ENCODE assay signal across 1 cellular context in the genomic region with DNA sequence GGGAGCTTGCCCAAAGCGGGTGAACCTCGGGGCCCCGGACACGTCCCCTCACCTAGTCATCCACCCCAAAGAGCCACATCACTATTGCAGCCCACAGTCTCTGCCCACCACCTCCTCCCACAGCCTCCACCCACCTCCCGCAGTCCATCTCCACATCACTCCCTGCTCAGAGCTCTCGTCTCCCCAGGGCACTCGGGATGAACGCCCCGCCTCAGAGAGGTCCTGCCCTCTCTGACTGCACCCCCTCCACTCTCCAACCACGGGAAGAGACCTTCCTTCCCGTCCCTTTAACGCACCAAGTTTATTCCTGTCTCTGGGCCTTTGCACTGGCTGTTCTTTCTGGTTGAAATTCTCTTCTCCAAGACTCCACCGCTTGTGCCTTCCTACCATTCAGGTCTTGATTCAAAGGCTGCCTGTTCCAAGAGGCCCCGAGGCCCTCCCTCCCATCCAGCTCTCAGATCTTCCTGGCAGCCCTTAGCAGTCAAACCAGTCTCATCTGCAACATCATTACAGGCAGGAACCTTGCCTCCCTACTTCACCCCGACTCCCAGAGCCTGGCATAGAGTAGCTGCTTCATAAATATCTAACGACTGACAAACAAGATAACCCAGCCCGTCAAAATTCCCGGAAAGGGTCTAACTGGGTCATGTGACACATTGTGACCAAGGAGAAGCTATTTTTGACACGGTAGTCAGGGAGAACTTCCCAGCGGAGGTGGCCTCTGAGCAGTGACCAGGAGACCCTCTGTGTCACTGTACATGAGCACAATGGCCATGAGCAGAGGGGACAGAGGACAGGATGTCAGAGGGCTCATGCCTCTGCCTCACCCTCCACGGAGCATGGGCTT.
TF ChIP-seq lines count a peak whose summit lies in the region.

No MANE protein-coding gene starts in this region.

TF ChIP-seq in K562, 482 proteins besides CTCF, POLR2A, EP300 and RAD21:
- no peak for TF ChIP-seq BMI1 (IDR thresholded peaks at IDR 0.05; ENCODE audit: low read length)
- TF ChIP-seq GABPA (tag; conservative IDR thresholded peaks at IDR 0.05; ENCODE audit: low read depth): no peak
- TF ChIP-seq ATF7 (IDR thresholded peaks at IDR 0.05): no peak
- no peak for TF ChIP-seq KAT2B (IDR thresholded peaks at IDR 0.05; ENCODE audit: low read depth, low read length)
- TF ChIP-seq EGR1 (conservative IDR thresholded peaks at IDR 0.05): peak; percentile 50; the same call in 1 of the 2 replicates
- TF ChIP-seq HMG20A (CRISPR knock-in tag; conservative IDR thresholded peaks at IDR 0.05): no peak
- TF ChIP-seq PTRF (tag; IDR thresholded peaks at IDR 0.05): no peak
- TF ChIP-seq, protein P1, sequence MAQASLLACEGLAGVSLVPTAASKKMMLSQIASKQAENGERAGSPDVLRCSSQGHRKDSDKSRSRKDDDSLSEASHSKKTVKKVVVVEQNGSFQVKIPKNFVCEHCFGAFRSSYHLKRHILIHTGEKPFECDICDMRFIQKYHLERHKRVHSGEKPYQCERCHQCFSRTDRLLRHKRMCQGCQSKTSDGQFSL (CRISPR knock-in tag; IDR thresholded peaks at IDR 0.05): no peak
- TF ChIP-seq, protein P1 (tag; IDR thresholded peaks at IDR 0.05): no peak
- TF ChIP-seq, protein P2, sequence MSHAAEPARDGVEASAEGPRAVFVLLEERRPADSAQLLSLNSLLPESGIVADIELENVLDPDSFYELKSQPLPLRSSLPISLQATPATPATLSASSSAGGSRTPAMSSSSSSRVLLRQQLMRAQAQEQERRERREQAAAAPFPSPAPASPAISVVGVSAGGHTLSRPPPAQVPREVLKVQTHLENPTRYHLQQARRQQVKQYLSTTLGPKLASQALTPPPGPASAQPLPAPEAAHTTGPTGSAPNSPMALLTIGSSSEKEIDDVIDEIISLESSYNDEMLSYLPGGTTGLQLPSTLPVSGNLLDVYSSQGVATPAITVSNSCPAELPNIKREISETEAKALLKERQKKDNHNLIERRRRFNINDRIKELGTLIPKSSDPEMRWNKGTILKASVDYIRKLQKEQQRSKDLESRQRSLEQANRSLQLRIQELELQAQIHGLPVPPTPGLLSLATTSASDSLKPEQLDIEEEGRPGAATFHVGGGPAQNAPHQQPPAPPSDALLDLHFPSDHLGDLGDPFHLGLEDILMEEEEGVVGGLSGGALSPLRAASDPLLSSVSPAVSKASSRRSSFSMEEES (CRISPR knock-in tag; IDR thresholded peaks at IDR 0.05): peak; percentile 95
- peak; percentile 49; the same call in 1 of the 2 replicates for TF ChIP-seq MEF2D (tag; conservative IDR thresholded peaks at IDR 0.05; ENCODE audit: low read depth)
- TF ChIP-seq, protein P3, sequence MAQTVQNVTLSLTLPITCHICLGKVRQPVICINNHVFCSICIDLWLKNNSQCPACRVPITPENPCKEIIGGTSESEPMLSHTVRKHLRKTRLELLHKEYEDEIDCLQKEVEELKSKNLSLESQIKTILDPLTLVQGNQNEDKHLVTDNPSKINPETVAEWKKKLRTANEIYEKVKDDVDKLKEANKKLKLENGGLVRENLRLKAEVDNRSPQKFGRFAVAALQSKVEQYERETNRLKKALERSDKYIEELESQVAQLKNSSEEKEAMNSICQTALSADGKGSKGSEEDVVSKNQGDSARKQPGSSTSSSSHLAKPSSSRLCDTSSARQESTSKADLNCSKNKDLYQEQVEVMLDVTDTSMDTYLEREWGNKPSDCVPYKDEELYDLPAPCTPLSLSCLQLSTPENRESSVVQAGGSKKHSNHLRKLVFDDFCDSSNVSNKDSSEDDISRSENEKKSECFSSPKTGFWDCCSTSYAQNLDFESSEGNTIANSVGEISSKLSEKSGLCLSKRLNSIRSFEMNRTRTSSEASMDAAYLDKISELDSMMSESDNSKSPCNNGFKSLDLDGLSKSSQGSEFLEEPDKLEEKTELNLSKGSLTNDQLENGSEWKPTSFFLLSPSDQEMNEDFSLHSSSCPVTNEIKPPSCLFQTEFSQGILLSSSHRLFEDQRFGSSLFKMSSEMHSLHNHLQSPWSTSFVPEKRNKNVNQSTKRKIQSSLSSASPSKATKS (CRISPR knock-in tag; IDR thresholded peaks at IDR 0.05): no peak
- no peak for TF ChIP-seq ZNF197 (CRISPR knock-in tag; IDR thresholded peaks at IDR 0.05; ENCODE audit: low read depth)
- peak; percentile 28; the same call in 1 of the 2 replicates for TF ChIP-seq CXXC5 (CRISPR knock-in tag; IDR thresholded peaks at IDR 0.05)
- no peak for TF ChIP-seq ETV1 (tag; conservative IDR thresholded peaks at IDR 0.05; ENCODE audit: low read depth)
- TF ChIP-seq ZFP36 (IDR thresholded peaks at IDR 0.05; ENCODE audit: low read depth, low read length, partially characterized antibody): peak; percentile 98
- no peak for TF ChIP-seq ZNF224 (CRISPR knock-in tag; IDR thresholded peaks at IDR 0.05)
- TF ChIP-seq, protein P4, sequence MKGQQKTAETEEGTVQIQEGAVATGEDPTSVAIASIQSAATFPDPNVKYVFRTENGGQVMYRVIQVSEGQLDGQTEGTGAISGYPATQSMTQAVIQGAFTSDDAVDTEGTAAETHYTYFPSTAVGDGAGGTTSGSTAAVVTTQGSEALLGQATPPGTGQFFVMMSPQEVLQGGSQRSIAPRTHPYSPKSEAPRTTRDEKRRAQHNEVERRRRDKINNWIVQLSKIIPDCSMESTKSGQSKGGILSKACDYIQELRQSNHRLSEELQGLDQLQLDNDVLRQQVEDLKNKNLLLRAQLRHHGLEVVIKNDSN (CRISPR knock-in tag; IDR thresholded peaks at IDR 0.05): peak; percentile 68
- no peak for TF ChIP-seq MBD2 (IDR thresholded peaks at IDR 0.05; ENCODE audit: borderline replicate concordance, low read depth)
- TF ChIP-seq HCFC1 (IDR thresholded peaks at IDR 0.05; ENCODE audit: low read depth, low read length): no peak
- peak; percentile 77; the same call in 1 of the 2 replicates for TF ChIP-seq ZNF436 (CRISPR knock-in tag; IDR thresholded peaks at IDR 0.05)
- no peak for TF ChIP-seq TEAD2 (tag; IDR thresholded peaks at IDR 0.05)
- 0 out of 2 replicates have a peak, but pooled peaks have one; percentile 19 for TF ChIP-seq BCOR (IDR thresholded peaks at IDR 0.05)
- no peak for TF ChIP-seq FOXK2 (conservative IDR thresholded peaks at IDR 0.05 in 1 of 2, IDR thresholded peaks at IDR 0.05 in 1 of 2; ENCODE audit: low read depth in 2 of 2)
- TF ChIP-seq, protein P5, sequence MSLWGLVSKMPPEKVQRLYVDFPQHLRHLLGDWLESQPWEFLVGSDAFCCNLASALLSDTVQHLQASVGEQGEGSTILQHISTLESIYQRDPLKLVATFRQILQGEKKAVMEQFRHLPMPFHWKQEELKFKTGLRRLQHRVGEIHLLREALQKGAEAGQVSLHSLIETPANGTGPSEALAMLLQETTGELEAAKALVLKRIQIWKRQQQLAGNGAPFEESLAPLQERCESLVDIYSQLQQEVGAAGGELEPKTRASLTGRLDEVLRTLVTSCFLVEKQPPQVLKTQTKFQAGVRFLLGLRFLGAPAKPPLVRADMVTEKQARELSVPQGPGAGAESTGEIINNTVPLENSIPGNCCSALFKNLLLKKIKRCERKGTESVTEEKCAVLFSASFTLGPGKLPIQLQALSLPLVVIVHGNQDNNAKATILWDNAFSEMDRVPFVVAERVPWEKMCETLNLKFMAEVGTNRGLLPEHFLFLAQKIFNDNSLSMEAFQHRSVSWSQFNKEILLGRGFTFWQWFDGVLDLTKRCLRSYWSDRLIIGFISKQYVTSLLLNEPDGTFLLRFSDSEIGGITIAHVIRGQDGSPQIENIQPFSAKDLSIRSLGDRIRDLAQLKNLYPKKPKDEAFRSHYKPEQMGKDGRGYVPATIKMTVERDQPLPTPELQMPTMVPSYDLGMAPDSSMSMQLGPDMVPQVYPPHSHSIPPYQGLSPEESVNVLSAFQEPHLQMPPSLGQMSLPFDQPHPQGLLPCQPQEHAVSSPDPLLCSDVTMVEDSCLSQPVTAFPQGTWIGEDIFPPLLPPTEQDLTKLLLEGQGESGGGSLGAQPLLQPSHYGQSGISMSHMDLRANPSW (CRISPR knock-in tag; IDR thresholded peaks at IDR 0.05): no peak
- TF ChIP-seq ILK (tag; IDR thresholded peaks at IDR 0.05; ENCODE audit: borderline replicate concordance, low read depth): no peak
- TF ChIP-seq, protein P6, sequence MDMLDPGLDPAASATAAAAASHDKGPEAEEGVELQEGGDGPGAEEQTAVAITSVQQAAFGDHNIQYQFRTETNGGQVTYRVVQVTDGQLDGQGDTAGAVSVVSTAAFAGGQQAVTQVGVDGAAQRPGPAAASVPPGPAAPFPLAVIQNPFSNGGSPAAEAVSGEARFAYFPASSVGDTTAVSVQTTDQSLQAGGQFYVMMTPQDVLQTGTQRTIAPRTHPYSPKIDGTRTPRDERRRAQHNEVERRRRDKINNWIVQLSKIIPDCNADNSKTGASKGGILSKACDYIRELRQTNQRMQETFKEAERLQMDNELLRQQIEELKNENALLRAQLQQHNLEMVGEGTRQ (CRISPR knock-in tag; IDR thresholded peaks at IDR 0.05): peak; percentile 71
- peak; percentile 91 for TF ChIP-seq TOE1 (IDR thresholded peaks at IDR 0.05; ENCODE audit: borderline replicate concordance)
- TF ChIP-seq TOE1 (CRISPR knock-in tag; IDR thresholded peaks at IDR 0.05; ENCODE audit: borderline replicate concordance, low read depth): no peak
- no peak for TF ChIP-seq ZNF561 (CRISPR knock-in tag; conservative IDR thresholded peaks at IDR 0.05)
- TF ChIP-seq CSDE1 (IDR thresholded peaks at IDR 0.05): no peak
- TF ChIP-seq RAD51 (IDR thresholded peaks at IDR 0.05; ENCODE audit: borderline replicate concordance, low read depth): peak; percentile 75
- no peak for TF ChIP-seq ZNF184 (CRISPR knock-in tag; IDR thresholded peaks at IDR 0.05)
- no peak for TF ChIP-seq GABPB1 (CRISPR knock-in tag; IDR thresholded peaks at IDR 0.05)
- TF ChIP-seq, protein P7, sequence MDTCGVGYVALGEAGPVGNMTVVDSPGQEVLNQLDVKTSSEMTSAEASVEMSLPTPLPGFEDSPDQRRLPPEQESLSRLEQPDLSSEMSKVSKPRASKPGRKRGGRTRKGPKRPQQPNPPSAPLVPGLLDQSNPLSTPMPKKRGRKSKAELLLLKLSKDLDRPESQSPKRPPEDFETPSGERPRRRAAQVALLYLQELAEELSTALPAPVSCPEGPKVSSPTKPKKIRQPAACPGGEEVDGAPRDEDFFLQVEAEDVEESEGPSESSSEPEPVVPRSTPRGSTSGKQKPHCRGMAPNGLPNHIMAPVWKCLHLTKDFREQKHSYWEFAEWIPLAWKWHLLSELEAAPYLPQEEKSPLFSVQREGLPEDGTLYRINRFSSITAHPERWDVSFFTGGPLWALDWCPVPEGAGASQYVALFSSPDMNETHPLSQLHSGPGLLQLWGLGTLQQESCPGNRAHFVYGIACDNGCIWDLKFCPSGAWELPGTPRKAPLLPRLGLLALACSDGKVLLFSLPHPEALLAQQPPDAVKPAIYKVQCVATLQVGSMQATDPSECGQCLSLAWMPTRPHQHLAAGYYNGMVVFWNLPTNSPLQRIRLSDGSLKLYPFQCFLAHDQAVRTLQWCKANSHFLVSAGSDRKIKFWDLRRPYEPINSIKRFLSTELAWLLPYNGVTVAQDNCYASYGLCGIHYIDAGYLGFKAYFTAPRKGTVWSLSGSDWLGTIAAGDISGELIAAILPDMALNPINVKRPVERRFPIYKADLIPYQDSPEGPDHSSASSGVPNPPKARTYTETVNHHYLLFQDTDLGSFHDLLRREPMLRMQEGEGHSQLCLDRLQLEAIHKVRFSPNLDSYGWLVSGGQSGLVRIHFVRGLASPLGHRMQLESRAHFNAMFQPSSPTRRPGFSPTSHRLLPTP (IDR thresholded peaks at IDR 0.05; ENCODE audit: borderline replicate concordance, extremely low read depth, insufficient read length): peak; percentile 40
- TF ChIP-seq, protein P8, sequence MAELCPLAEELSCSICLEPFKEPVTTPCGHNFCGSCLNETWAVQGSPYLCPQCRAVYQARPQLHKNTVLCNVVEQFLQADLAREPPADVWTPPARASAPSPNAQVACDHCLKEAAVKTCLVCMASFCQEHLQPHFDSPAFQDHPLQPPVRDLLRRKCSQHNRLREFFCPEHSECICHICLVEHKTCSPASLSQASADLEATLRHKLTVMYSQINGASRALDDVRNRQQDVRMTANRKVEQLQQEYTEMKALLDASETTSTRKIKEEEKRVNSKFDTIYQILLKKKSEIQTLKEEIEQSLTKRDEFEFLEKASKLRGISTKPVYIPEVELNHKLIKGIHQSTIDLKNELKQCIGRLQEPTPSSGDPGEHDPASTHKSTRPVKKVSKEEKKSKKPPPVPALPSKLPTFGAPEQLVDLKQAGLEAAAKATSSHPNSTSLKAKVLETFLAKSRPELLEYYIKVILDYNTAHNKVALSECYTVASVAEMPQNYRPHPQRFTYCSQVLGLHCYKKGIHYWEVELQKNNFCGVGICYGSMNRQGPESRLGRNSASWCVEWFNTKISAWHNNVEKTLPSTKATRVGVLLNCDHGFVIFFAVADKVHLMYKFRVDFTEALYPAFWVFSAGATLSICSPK (IDR thresholded peaks at IDR 0.05; ENCODE audit: borderline replicate concordance): no peak
- TF ChIP-seq NFRKB (IDR thresholded peaks at IDR 0.05; ENCODE audit: low read depth): no peak
- TF ChIP-seq, protein P9, sequence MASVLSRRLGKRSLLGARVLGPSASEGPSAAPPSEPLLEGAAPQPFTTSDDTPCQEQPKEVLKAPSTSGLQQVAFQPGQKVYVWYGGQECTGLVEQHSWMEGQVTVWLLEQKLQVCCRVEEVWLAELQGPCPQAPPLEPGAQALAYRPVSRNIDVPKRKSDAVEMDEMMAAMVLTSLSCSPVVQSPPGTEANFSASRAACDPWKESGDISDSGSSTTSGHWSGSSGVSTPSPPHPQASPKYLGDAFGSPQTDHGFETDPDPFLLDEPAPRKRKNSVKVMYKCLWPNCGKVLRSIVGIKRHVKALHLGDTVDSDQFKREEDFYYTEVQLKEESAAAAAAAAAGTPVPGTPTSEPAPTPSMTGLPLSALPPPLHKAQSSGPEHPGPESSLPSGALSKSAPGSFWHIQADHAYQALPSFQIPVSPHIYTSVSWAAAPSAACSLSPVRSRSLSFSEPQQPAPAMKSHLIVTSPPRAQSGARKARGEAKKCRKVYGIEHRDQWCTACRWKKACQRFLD (CRISPR knock-in tag; IDR thresholded peaks at IDR 0.05): no peak
- TF ChIP-seq PHTF2 (CRISPR knock-in tag; IDR thresholded peaks at IDR 0.05): no peak
